Comparison of ENCODE assay signal across 23 cellular contexts in the genomic region with DNA sequence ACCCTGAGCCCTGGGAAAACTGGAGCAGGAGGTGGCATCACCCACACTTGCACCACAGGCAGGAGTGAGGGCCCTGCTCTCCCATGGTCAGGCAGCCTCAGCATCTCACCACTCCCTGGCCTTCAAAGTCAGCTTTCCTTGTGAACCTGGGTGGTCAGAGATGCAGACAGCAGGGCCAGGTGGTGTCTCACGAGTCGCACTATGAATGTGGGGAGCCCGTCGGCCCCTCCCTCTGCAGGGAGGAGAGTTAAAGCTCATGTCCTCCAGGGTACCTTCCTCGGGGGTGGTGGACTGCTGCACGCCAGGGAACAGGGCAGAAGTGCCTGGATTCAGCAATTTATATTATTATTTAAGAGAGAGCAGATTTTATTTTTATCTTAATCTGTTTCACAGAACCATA. TPM values are rescaled to one million over a fixed set of nuclear protein-coding genes. Genes with fewer than 3 reads are reported as not detected.
DNase-seq lines count a peak whose midpoint lies in the region; ATAC-seq, FAIRE-seq and TF ChIP-seq lines count a peak whose summit lies in the region.
"Had no signal": no experiment of that assay in that cellular context is flagged by ENCODE, and none has a peak within 500 bp of the region (broad histone marks: within the 10 kb centered on the region; RNA-seq: fewer than 3 reads in every experiment).

No MANE protein-coding gene starts in this region.

- CTCF ChIA-PET in OCI-LY7 (lab: Charles Lee; ENCODE audit: unreplicated experiment) = interaction anchor here (0.6 kb wide), 1 partner anchor 141 kb away, joined by 3 read pairs; no protein-coding TSS in a partner anchor

- no peak overlapping the region for H3K27ac ChIP-seq in left ventricle myocardium inferior (replicated peaks)
- H3K27ac ChIP-seq in OCI-LY7 (ENCODE audit: low read depth, low read length, poor library complexity, severe bottlenecking) = peak overlapping the region; percentile 82
- H3K27ac ChIP-seq in kidney (ENCODE audit: low read depth in 2 of 2, low read length in 2 of 2) = no peak overlapping the region
- H3K27ac ChIP-seq in ovary = no peak overlapping the region

- no peak for TF ChIP-seq CTCF in left ventricle myocardium inferior (IDR thresholded peaks at IDR 0.05; ENCODE audit: borderline replicate concordance)
- no peak for TF ChIP-seq CTCF in OCI-LY7 (conservative IDR thresholded peaks at IDR 0.05; ENCODE audit: low read length)
- no peak for TF ChIP-seq CTCF in kidney (IDR thresholded peaks at IDR 0.05; ENCODE audit: borderline replicate concordance, extremely low read depth, insufficient read depth)
- TF ChIP-seq CTCF in ovary (IDR thresholded peaks at IDR 0.05) = no peak

- no peak for ATAC-seq in Right ventricle myocardium superior (ENCODE audit: poor library complexity)
- ATAC-seq in GM19452 (IDR thresholded peaks at IDR 0.05; ENCODE audit: unreplicated experiment) = no peak
- ATAC-seq in effector memory CD8-positive, alpha-beta T cell (replicated peaks) = no peak
- ATAC-seq: CD8-positive, alpha-beta T cell had no signal

- no peaks in the 10 kb centered on the region for H4K20me1 ChIP-seq in OCI-LY7 (ENCODE audit: insufficient read depth, low read length)

- H3K4me3 ChIP-seq in left ventricle myocardium inferior (no peak overlapping the region), OCI-LY7 (ENCODE audit: low read depth, low read length, poor library complexity, severe bottlenecking) (peak overlapping the region; percentile 54), kidney (ENCODE audit: low read length in 2 of 2) (no peak overlapping the region), ovary (no peak overlapping the region)

- H3K9me3 ChIP-seq in left ventricle myocardium inferior (replicated peaks) = no peaks in the 10 kb centered on the region
- no peaks in the 10 kb centered on the region for H3K9me3 ChIP-seq in OCI-LY7 (ENCODE audit: low read length)
- no peaks in the 10 kb centered on the region for H3K9me3 ChIP-seq in kidney (ENCODE audit: control insufficient read depth in 1 of 2, low read length in 2 of 2)
- no peaks in the 10 kb centered on the region for H3K9me3 ChIP-seq in ovary
- H3K9me3 ChIP-seq: Caco-2 had no signal

- H3K4me1 Mint-ChIP-seq in effector memory CD8-positive, alpha-beta T cell (ENCODE audit: low read depth in 2 of 2) = peaks cover 17 to 31% of the 10 kb centered on the region in 2 donors

- DNase-seq in Right ventricle myocardium superior (peak; percentile 25), left ventricle myocardium inferior (no peak), OCI-LY7 (ENCODE audit: low spot score) (peak; percentile 52), kidney (peak; percentile 32), EL (no peak), ovary (no peak)
- DNase-seq in effector memory CD8-positive, alpha-beta T cell = no peak
- DNase-seq: 8988T; C1 segment of cervical spinal cord; Caco-2; CD8-positive, alpha-beta T cell; H7; Karpas-422; NCI-H1092 treated with DMSO at 0.1 percent for 48 hours; NCI-H1436 treated with DMSO at 0.1 percent for 48 hours; NCI-H1930; NCI-H2107; NCI-H524; NCI-H748 treated with DMSO at 0.1 percent for 48 hours; NK-92 treated with Interleukin-12 subunit alpha and Interleukin-12 subunit beta, amount 100 ng/mL, for 24 hours; RPMI8226; SHP77 had no signal

- TF ChIP-seq POLR2A in ovary (IDR thresholded peaks at IDR 0.05) = no peak

- no peak overlapping the region for H3K4me3 Mint-ChIP-seq in effector memory CD8-positive, alpha-beta T cell
- H3K4me3 Mint-ChIP-seq: CD8-positive, alpha-beta T cell had no signal

- FAIRE-seq in kidney (lab: Jason Lieb, UNC) = no peak

- peak overlapping the region; percentile 0; the same call in 1 of the 2 replicates for H2AFZ ChIP-seq in OCI-LY7 (ENCODE audit: low read length)

- H3K36me3 ChIP-seq in left ventricle myocardium inferior (no peaks in the 10 kb centered on the region), OCI-LY7 (ENCODE audit: insufficient read depth, low read length) (no peaks in the 10 kb centered on the region; the same call in 1 of the 2 replicates), kidney (ENCODE audit: control insufficient read depth in 1 of 2, insufficient read depth in 2 of 2, low read length in 2 of 2) (no peaks in the 10 kb centered on the region), ovary (no peaks in the 10 kb centered on the region)

- intact Hi-C loops in Right ventricle myocardium superior (cut with DNase I) (no loop called here), left ventricle myocardium inferior (cut with micrococcal nuclease) (no loop called here), OCI-LY7 (cut with micrococcal nuclease; ENCODE audit: unreplicated experiment) (no loop called here), kidney (cut with DNase I) (loop anchor here (10.0 kb wide), 1 partner anchor 132 kb away; no protein-coding TSS in a partner anchor), ovary (cut with DNase I) (loop anchor here in 1 of 4 donors (10.0 kb wide), 1 partner anchor 58 kb away; no protein-coding TSS in a partner anchor)

- no peak for TF ChIP-seq EP300 in ovary (IDR thresholded peaks at IDR 0.05)

- WGBS in ovary, 3 donors = 79 to 81% (median 80%) methylated on average over 6 of the region's 6 CpGs

- no peaks in the 10 kb centered on the region for H3K9me3 Mint-ChIP-seq in effector memory CD8-positive, alpha-beta T cell
- H3K9me3 Mint-ChIP-seq: CD8-positive, alpha-beta T cell had no signal

- peaks cover 32% of the 10 kb centered on the region for H3K36me3 Mint-ChIP-seq in effector memory CD8-positive, alpha-beta T cell (ENCODE audit: insufficient read depth)

- H3K4me2 ChIP-seq in OCI-LY7 (ENCODE audit: low read length) = peak overlapping the region; percentile 65

- no peaks in the 10 kb centered on the region for H3K27me3 Mint-ChIP-seq in effector memory CD8-positive, alpha-beta T cell

- no peaks in the 10 kb centered on the region for H3K27me3 ChIP-seq in left ventricle myocardium inferior (ENCODE audit: low read depth)
- H3K27me3 ChIP-seq in ovary = no peaks in the 10 kb centered on the region

- H3K4me1 ChIP-seq in left ventricle myocardium inferior (peaks cover 36% of the 10 kb centered on the region), OCI-LY7 (ENCODE audit: insufficient read depth, low read length, poor library complexity, severe bottlenecking) (peaks cover 96% of the 10 kb centered on the region), kidney (ENCODE audit: control insufficient read depth in 1 of 2, insufficient read depth in 1 of 2, low read depth in 1 of 2, low read length in 2 of 2) (peaks cover 4 to 5% of the 10 kb centered on the region in 2 donors), ovary (ENCODE audit: insufficient read depth) (peaks cover 4% of the 10 kb centered on the region)
- H3K4me1 ChIP-seq: Caco-2 had no signal

- no peak overlapping the region for H3K9ac ChIP-seq in kidney (ENCODE audit: low read length in 2 of 2)

- BruUV-seq in OCI-LY7 (replicated peaks; lab: Mats Ljungman, UMichigan) = no TSS peak

- POLR2A ChIA-PET in OCI-LY7 (lab: Charles Lee) = interaction anchor here (0.9 to 1.7 kb wide), 4 partner anchors 9 to 54 kb away, joined by 3 to 13 read pairs (median 6); no protein-coding TSS in a partner anchor

- H3K79me2 ChIP-seq in OCI-LY7 (ENCODE audit: insufficient read depth, low read depth, low read length) = peaks cover 81% of the 10 kb centered on the region

- H3K9me2 ChIP-seq in OCI-LY7 (ENCODE audit: insufficient read depth, low read length) = no peaks in the 10 kb centered on the region

- no peak overlapping the region for H3K27ac Mint-ChIP-seq in effector memory CD8-positive, alpha-beta T cell
- H3K27ac Mint-ChIP-seq: CD8-positive, alpha-beta T cell had no signal

RNA-seq across cellular contexts. Expression of a gene that starts 24.1 kb away (rescaled TPM):
- total RNA-seq in Right ventricle myocardium superior (7.3 TPM), left ventricle myocardium inferior (8.7 TPM), OCI-LY7 (2022) (17.3 and 18.8 TPM in 2 replicates), kidney (27.6 TPM), ovary (10 to 100 TPM in 1 of 7 donors, 1 to 10 TPM in 6; 4.3 to 14.9 (median 5.8) TPM)
- 13.2 and 16.7 TPM in 2 replicates for total RNA-seq in OCI-LY7 (2014; rRNA removed; shearing (Covaris generic))
- polyA plus RNA-seq in kidney (ENCODE audit: insufficient read depth, low read depth, low replicate concordance) (5.6 TPM), ovary (1 to 10 TPM; 5.8 to 8.2 TPM)
- total RNA-seq: Caco-2 had no signal

Comparison
In these comparisons a context has a peak if more than half of its experiments do, and no peak if none do; other contexts are left out.
1. DNase-seq: peak in Right ventricle myocardium superior (single experiment), OCI-LY7 (single experiment) and kidney (single experiment); none in left ventricle myocardium inferior (single experiment), effector memory CD8-positive, alpha-beta T cell (0 of 3), EL (single experiment) and ovary (0 of 5).